In the genomic region with DNA sequence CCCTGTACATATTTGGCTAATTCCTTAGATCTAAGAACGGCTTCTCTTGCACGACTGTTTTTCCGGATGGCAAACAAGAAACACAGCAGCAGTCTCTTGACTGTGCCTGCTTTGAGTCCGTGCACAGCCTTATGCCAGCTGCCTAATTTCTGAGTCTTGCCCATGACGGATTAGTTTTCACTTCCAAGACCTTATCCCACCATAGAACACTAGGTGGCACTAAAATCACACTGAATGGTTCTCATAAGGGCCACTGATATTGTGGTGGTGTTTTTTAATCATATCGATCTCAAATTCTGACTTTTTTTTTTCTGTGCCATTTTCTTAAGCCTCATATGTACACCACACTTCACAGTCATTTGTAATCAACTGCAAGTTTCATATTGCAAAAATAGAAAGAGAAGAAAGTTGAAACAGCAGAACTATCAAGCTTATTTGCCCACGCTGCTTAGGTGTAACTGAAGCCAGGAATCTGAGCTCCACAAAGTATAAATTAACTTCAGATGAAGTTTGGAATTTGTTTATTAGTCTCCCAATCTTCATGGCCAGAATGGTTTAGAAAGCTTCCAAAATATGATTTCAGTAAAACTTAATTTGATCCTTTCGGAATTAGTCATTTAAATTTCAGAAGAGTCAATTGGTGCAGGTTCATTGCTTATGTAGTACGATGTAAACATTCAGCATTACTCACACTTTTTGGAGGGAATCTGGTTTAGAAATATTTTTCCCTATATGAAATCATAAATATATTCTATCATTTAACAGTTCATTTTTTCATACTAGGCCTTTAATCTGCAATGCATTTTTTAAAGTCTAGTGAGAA, we compare ENCODE assay signal across 8 cellular contexts.
DNase-seq lines count a peak whose midpoint lies in the region; ATAC-seq and TF ChIP-seq lines count a peak whose summit lies in the region.

No MANE protein-coding gene starts in this region.

- H2AFZ ChIP-seq in OCI-LY1 (ENCODE audit: low read length) = no peak overlapping the region

- no peaks in the 10 kb centered on the region for H4K20me1 ChIP-seq in OCI-LY1 (ENCODE audit: insufficient read depth, low read length)

- peak; percentile 98 for ATAC-seq in GM21576 (IDR thresholded peaks at IDR 0.05; ENCODE audit: unreplicated experiment)

- peak; percentile 30 for DNase-seq in stimulated activated CD4-positive, alpha-beta T cell treated with anti-CD3 and anti-CD28 coated beads, Interleukin-4, amount 100 ng/mL, for 24 hours
- DNase-seq in stimulated activated CD4-positive, alpha-beta T cell treated with anti-CD3 and anti-CD28 coated beads, Interleukin-2, amount 100 ng/mL, for 24 hours = no peak
- DNase-seq in HPDE6-E6E7 (ENCODE audit: extremely low spot score) = peak; percentile 29
- peak; percentile 21 for DNase-seq in central memory CD4-positive, alpha-beta T cell
- peak; percentile 87 for DNase-seq in left kidney (ENCODE audit: low read depth, low spot score)
- DNase-seq in superior temporal gyrus (ENCODE audit: extremely low spot score) = peak; percentile 92

- no peaks in the 10 kb centered on the region for H3K4me1 ChIP-seq in OCI-LY1 (ENCODE audit: insufficient read depth, low read length, severe bottlenecking)

- no peaks in the 10 kb centered on the region for H3K27me3 ChIP-seq in OCI-LY1 (ENCODE audit: insufficient read depth, low read length)

- H3K4me2 ChIP-seq in OCI-LY1 (ENCODE audit: low read length) = no peak overlapping the region

- H3K9ac ChIP-seq in OCI-LY1 (ENCODE audit: low read length) = no peak overlapping the region

- H3K4me3 ChIP-seq in OCI-LY1 (ENCODE audit: low read depth, low read length, poor library complexity, severe bottlenecking) = no peak overlapping the region

- H3K9me2 ChIP-seq in OCI-LY1 (ENCODE audit: low read depth, low read length) = no peaks in the 10 kb centered on the region

- no peaks in the 10 kb centered on the region for H3F3A ChIP-seq in OCI-LY1 (ENCODE audit: insufficient read depth, low read length)

- no peak overlapping the region for H3K27ac ChIP-seq in OCI-LY1 (ENCODE audit: low read depth, low read length, poor library complexity, severe bottlenecking)

- TF ChIP-seq CTCF in OCI-LY1 (IDR thresholded peaks at IDR 0.05; ENCODE audit: low read length) = peak; percentile 81

- H3K9me3 ChIP-seq in OCI-LY1 (ENCODE audit: low read length) = no peaks in the 10 kb centered on the region

- H3K79me2 ChIP-seq in OCI-LY1 (ENCODE audit: insufficient read depth, low read length) = no peaks in the 10 kb centered on the region

- no peaks in the 10 kb centered on the region for H3K36me3 ChIP-seq in OCI-LY1 (ENCODE audit: insufficient read depth, low read length)

Comparison
In these comparisons a context has a peak if more than half of its experiments do, and no peak if none do; other contexts are left out.
1. DNase-seq: peak in stimulated activated CD4-positive, alpha-beta T cell treated with anti-CD3 and anti-CD28 coated beads, Interleukin-4, amount 100 ng/mL, for 24 hours (single experiment), HPDE6-E6E7 (single experiment), central memory CD4-positive, alpha-beta T cell (single experiment), left kidney (single experiment) and superior temporal gyrus (single experiment); none in stimulated activated CD4-positive, alpha-beta T cell treated with anti-CD3 and anti-CD28 coated beads, Interleukin-2, amount 100 ng/mL, for 24 hours (0 of 2).